Comparison of ENCODE assay signal across 18 cellular contexts in genomic region chr19:55491546-55492360, GRCh38. TPM values are rescaled to one million over a fixed set of nuclear protein-coding genes. Genes with fewer than 3 reads are reported as not detected.
DNase-seq lines count a peak whose midpoint lies in the region; ATAC-seq and TF ChIP-seq lines count a peak whose summit lies in the region.
"Had no signal": no experiment of that assay in that cellular context is flagged by ENCODE, and none has a peak within 500 bp of the region (broad histone marks: within the 10 kb centered on the region; RNA-seq: fewer than 3 reads in every experiment).

No MANE protein-coding gene starts in this region.

- H3K14ac ChIP-seq in trophoblast cell (ENCODE audit: low read length): no peak overlapping the region

- H4K12ac ChIP-seq in trophoblast cell (ENCODE audit: low read depth, low read length): no peak overlapping the region

- H3K27ac ChIP-seq in trophoblast cell (ENCODE audit: low read depth, low read length): no peak overlapping the region

- H3K9me3 ChIP-seq in trophoblast cell (ENCODE audit: insufficient read depth, low read depth, low read length): no peaks in the 10 kb centered on the region
- H3K9me3 ChIP-seq: SK-N-SH had no signal

- peaks cover 27% of the 10 kb centered on the region for H3K79me1 ChIP-seq in trophoblast cell (ENCODE audit: low read length)

- H3K23ac ChIP-seq in trophoblast cell (ENCODE audit: low read length): no peak overlapping the region

- peaks cover 8% of the 10 kb centered on the region for H3K79me2 ChIP-seq in trophoblast cell (ENCODE audit: control insufficient read depth, insufficient read depth, low read length, poor library complexity)

- ATAC-seq in GM19397 (IDR thresholded peaks at IDR 0.05; ENCODE audit: unreplicated experiment) (no peak), GM21737 (IDR thresholded peaks at IDR 0.05; ENCODE audit: unreplicated experiment) (no peak)
- ATAC-seq: HCT116; natural killer cell treated with Interleukin-12 subunit alpha and Interleukin-12 subunit beta and Interleukin-15 and Interleukin-18, amount 100 ng/mL, for 72 hours; right cardiac atrium had no signal

- no CpG with 5 or more reads among the region's 24 CpGs for WGBS in trophoblast cell (ENCODE audit: extremely low coverage, insufficient coverage, insufficient read length)

- H2AK5ac ChIP-seq in trophoblast cell (ENCODE audit: low read length): peak overlapping the region; percentile 36

- H2BK5ac ChIP-seq in trophoblast cell (ENCODE audit: low read depth, low read length, poor library complexity): no peak overlapping the region

- DNase-seq in GM03348 (ENCODE audit: low spot score) (peak; percentile 22), RPMI8226 (peak; percentile 88), fibroblast of mammary gland (ENCODE audit: low read depth) (peak; percentile 33), trophoblast cell (no peak), kidney tubule cell (ENCODE audit: low spot score) (no peak), epidermal melanocyte (ENCODE audit: insufficient read length, low spot score) (no peak)
- DNase-seq: AML-193; effector CD4-positive, alpha-beta T cell; EL; NCI-H526 treated with DMSO at 0.1 percent for 48 hours; SK-N-SH; T1000 had no signal

- H4K8ac ChIP-seq in trophoblast cell (ENCODE audit: low read depth, low read length): no peak overlapping the region

- no peak overlapping the region for H2AFZ ChIP-seq in trophoblast cell (ENCODE audit: insufficient read depth, low read length, poor library complexity)

- H3K36me3 ChIP-seq in trophoblast cell (ENCODE audit: control insufficient read depth in 1 of 2, insufficient read depth in 2 of 2, low read length in 2 of 2): peaks cover 13 to 16% of the 10 kb centered on the region in 2 experiments

- H3K4me3 ChIP-seq in fibroblast of mammary gland (ENCODE audit: control insufficient read depth, low read depth, low read length) (no peak overlapping the region), trophoblast cell (ENCODE audit: low read depth, low read length) (no peak overlapping the region)

- H3K4ac ChIP-seq in trophoblast cell (ENCODE audit: low read depth, low read length): no peak overlapping the region

- H3K9ac ChIP-seq in trophoblast cell (ENCODE audit: low read length): no peak overlapping the region
- H3K9ac ChIP-seq: SK-N-SH had no signal

- H4K91ac ChIP-seq in trophoblast cell (ENCODE audit: low read depth, low read length): peak overlapping the region; percentile 54

- peak overlapping the region; percentile 55 for H2BK12ac ChIP-seq in trophoblast cell (ENCODE audit: low read length)

- H2BK120ac ChIP-seq in trophoblast cell (ENCODE audit: insufficient read depth, low read length, poor library complexity): no peak overlapping the region

- H3K18ac ChIP-seq in trophoblast cell (ENCODE audit: low read length): no peak overlapping the region

- TF ChIP-seq CTCF in fibroblast of mammary gland (conservative IDR thresholded peaks at IDR 0.05; ENCODE audit: control insufficient read depth, insufficient read depth, low read depth, low read length): no peak

- H3K4me1 ChIP-seq in trophoblast cell (ENCODE audit: control insufficient read depth in 1 of 2, insufficient read depth in 2 of 2, low read length in 2 of 2): peaks cover 27 to 40% of the 10 kb centered on the region in 2 experiments

- H3K4me2 ChIP-seq in trophoblast cell (ENCODE audit: low read length): no peak overlapping the region
- H3K4me2 ChIP-seq: SK-N-SH had no signal

- no peaks in the 10 kb centered on the region for H3K27me3 ChIP-seq in trophoblast cell (ENCODE audit: insufficient read depth, low read length)

RNA-seq across cellular contexts. Expression of gene SSC5D, which starts 3.5 kb away (rescaled TPM):
- 24.2 and 24.4 TPM in 2 replicates for polyA plus RNA-seq in trophoblast cell (2013)

RNA-seq across cellular contexts. Expression of gene NAT14, which starts 6.8 kb away (rescaled TPM):
- polyA plus RNA-seq in trophoblast cell (2013): 108 and 109 TPM in 2 replicates

RNA-seq across cellular contexts. Expression of gene ZNF628, which starts 15.3 kb away (rescaled TPM):
- 12.6 and 14.5 TPM in 2 replicates for polyA plus RNA-seq in trophoblast cell (2013)

RNA-seq across cellular contexts. Expression of gene C19orf85, which starts 27.2 kb away (rescaled TPM):
- polyA plus RNA-seq in trophoblast cell (2013): not detected in 2 replicates
- polyA plus RNA-seq: fibroblast of lung, right cardiac atrium, SK-N-SH had no signal

RNA-seq across cellular contexts. Expression of gene ISOC2, which starts 30.3 kb away (rescaled TPM):
- 20.4 and 20.9 TPM in 2 replicates for polyA plus RNA-seq in trophoblast cell (2013)

Comparison
In these comparisons a context has a peak if more than half of its experiments do, and no peak if none do; other contexts are left out.
1. DNase-seq: peak in GM03348 (single experiment), RPMI8226 (single experiment) and fibroblast of mammary gland (single experiment); none in trophoblast cell (0 of 2), kidney tubule cell (single experiment) and epidermal melanocyte (single experiment).